ENCODE assay signal across 37 cellular contexts in the genomic region with DNA sequence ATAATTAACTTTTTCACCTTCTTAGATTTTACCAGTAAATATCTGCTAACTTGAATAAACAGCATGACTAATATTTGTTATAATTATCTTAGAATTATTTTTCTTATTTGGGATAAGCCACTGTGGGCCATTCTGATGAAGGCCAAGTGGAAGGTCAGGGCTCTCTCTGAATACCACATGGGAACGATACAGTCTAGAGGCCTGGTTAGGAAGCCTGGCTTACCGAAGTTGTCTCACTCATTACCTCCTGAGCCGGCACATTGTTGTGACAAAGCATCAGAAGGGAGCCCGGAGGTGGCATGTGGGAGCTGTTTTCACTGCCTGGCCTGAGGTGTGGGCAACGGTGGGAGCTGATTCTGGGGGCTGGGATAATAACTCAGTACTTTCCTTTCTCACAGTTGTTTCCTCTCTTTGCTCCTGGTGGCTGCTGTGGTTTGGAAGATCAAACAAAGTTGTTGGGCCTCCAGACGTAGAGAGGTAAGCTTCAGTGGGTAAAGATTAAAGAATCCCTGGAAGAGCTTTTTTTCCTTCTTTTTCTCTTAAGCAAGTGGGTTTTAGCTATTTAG. TPM values are rescaled to one million over a fixed set of nuclear protein-coding genes. Genes with fewer than 3 reads are reported as not detected.
"Had no signal": no experiment of that assay in that cellular context is flagged by ENCODE, and none has a peak within 500 bp of the region (broad histone marks: within the 10 kb centered on the region; RNA-seq: fewer than 3 reads in every experiment).

No MANE protein-coding gene starts in this region.

- H3K27me3 ChIP-seq: MG63, SJCRH30 had no signal

- H3K4me1 ChIP-seq: SJCRH30 had no signal

- H3K27ac ChIP-seq: PC-9, RWPE1, SJCRH30, SK-N-MC had no signal

- H3K9me3 ChIP-seq: MG63, SJCRH30 had no signal

- DNase-seq: Kasumi-1, MG63, NCI-H1048, NCI-H1092 treated with DMSO at 0.1 percent for 48 hours, NCI-H1105 treated with DMSO at 0.1 percent for 48 hours, NCI-H1417, NCI-H1436, NCI-H146, NCI-H1694, NCI-H187, NCI-H1930, NCI-H2029 treated with DMSO at 0.1 percent for 48 hours, NCI-H2081 treated with DMSO at 0.1 percent for 48 hours, NCI-H2107, NCI-H2171, NCI-H226, NCI-H446 treated with DMSO at 0.1 percent for 48 hours, NCI-H510A, NCI-H524, NCI-H526, NCI-H69, NCI-H748 treated with DMSO at 0.1 percent for 48 hours, NCI-H82, PC-9, SHP77, SIG-M5, SJCRH30 had no signal

- H3K4me2 ChIP-seq: PC-9 had no signal

- H3K4me3 ChIP-seq: MG63, PC-9, SJCRH30, SK-N-MC had no signal

- H2AFZ ChIP-seq: PC-9 had no signal

- H3K36me3 ChIP-seq: MG63 had no signal

- FAIRE-seq: RCC 7860 had no signal

- ATAC-seq: Panc1, Right ventricle myocardium inferior, SK-N-SH treated with all-trans-retinoic acid at 6 μM for 48 hours had no signal

RNA-seq across cellular contexts. Expression of a gene that starts 29.2 kb away (rescaled TPM):
- total RNA-seq: M059J, OCI-LY7, PC-9, Right ventricle myocardium inferior, RPMI7951, SJCRH30, SK-MEL-5 had no signal

RNA-seq across cellular contexts. Expression of a gene that starts 47.8 kb away (rescaled TPM):
- total RNA-seq: OCI-LY7, PC-9, SJCRH30, SK-MEL-5 had no signal
